In genomic region chr1:86868477-86868876, GRCh38 we compare ENCODE assay signal across 15 cellular contexts. TPM values are rescaled to one million over a fixed set of nuclear protein-coding genes. Genes with fewer than 3 reads are reported as not detected.
DNase-seq lines count a peak whose midpoint lies in the region; ATAC-seq and TF ChIP-seq lines count a peak whose summit lies in the region.
"Had no signal": no experiment of that assay in that cellular context is flagged by ENCODE, and none has a peak within 500 bp of the region (broad histone marks: within the 10 kb centered on the region; RNA-seq: fewer than 3 reads in every experiment).

No MANE protein-coding gene starts in this region.

- H3K36me3 Mint-ChIP-seq in activated T-cell treated with anti-CD3 and anti-CD28 coated beads, Interleukin-2, amount 50 U/mL, for 24 hours (ENCODE audit: low read depth): peaks cover 41% of the 10 kb centered on the region

- H3K4me1 ChIP-seq in gastrocnemius medialis: peaks cover 0 to 11% of the 10 kb centered on the region in 2 donors
- H3K4me1 ChIP-seq: parathyroid adenoma had no signal

- no peak for DNase-seq in activated T-cell treated with anti-CD3 and anti-CD28 coated beads, Interleukin-2, amount 50 U/mL, for 24 hours
- no peak for DNase-seq in activated T-cell treated with anti-CD3 and anti-CD28 coated beads for 4 hours
- peak; percentile 14 for DNase-seq in NCI-H226
- peak; percentile 42 for DNase-seq in choroid plexus epithelial cell (ENCODE audit: low read depth)
- no peak for DNase-seq in gastrocnemius medialis
- no peak for DNase-seq in NCI-H510A treated with DMSO at 0.1 percent for 48 hours (lab: John Stamatoyannopoulos, UW)
- DNase-seq in midbrain (lab: John Stamatoyannopoulos, UW): no peak
- no peak for DNase-seq in foreskin melanocyte
- DNase-seq: activated CD4-positive, alpha-beta T cell treated with anti-CD3 and anti-CD28 coated beads, Interleukin-2, amount 50 U/mL, for 1 hour; cortex of kidney; NCI-H1092 treated with DMSO at 0.1 percent for 48 hours; stimulated activated CD4-positive, alpha-beta T cell treated with anti-CD3 and anti-CD28 coated beads, Interleukin-15, amount 100 ng/mL, for 24 hours; T-helper 2 cell; tibial artery had no signal

- H3K4me3 ChIP-seq in choroid plexus epithelial cell (ENCODE audit: low read depth, low read length): no peak overlapping the region
- no peak overlapping the region for H3K4me3 ChIP-seq in gastrocnemius medialis
- H3K4me3 ChIP-seq: tibial artery had no signal

- no peaks in the 10 kb centered on the region for H3K27me3 Mint-ChIP-seq in activated T-cell treated with anti-CD3 and anti-CD28 coated beads, Interleukin-2, amount 50 U/mL, for 24 hours

- peak overlapping the region; percentile 17 for H3K27ac Mint-ChIP-seq in activated T-cell treated with anti-CD3 and anti-CD28 coated beads, Interleukin-2, amount 50 U/mL, for 24 hours

- TF ChIP-seq CTCF in choroid plexus epithelial cell (conservative IDR thresholded peaks at IDR 0.05; ENCODE audit: low read depth, low read length) (no peak), gastrocnemius medialis (IDR thresholded peaks at IDR 0.05 in 4 of 5, conservative IDR thresholded peaks at IDR 0.05 in 1 of 5) (no peak)

- in situ Hi-C loops in gastrocnemius medialis (cut with MboI; ENCODE audit: low sequenced_read_pairs in 4 of 4): no loop called here

- peaks cover 21% of the 10 kb centered on the region for H3K4me1 Mint-ChIP-seq in activated T-cell treated with anti-CD3 and anti-CD28 coated beads, Interleukin-2, amount 50 U/mL, for 24 hours (ENCODE audit: low read depth)

- intact Hi-C loops in gastrocnemius medialis (cut with DNase I; ENCODE audit: low total_unique reads): no loop called here

- peak; percentile 39 to 56 for ATAC-seq in gastrocnemius medialis

- H3K27ac ChIP-seq in gastrocnemius medialis: peak overlapping the region in 2 of 4 donors; percentile 18 to 24
- H3K27ac ChIP-seq: parathyroid adenoma, tibial artery had no signal

- TF ChIP-seq POLR2A in gastrocnemius medialis (IDR thresholded peaks at IDR 0.05): no peak

- no peaks in the 10 kb centered on the region for H3K9me3 ChIP-seq in gastrocnemius medialis
- H3K9me3 ChIP-seq: tibial artery had no signal

- no peaks in the 10 kb centered on the region for H3K9me3 Mint-ChIP-seq in activated T-cell treated with anti-CD3 and anti-CD28 coated beads, Interleukin-2, amount 50 U/mL, for 24 hours

- no peaks in the 10 kb centered on the region for H3K36me3 ChIP-seq in gastrocnemius medialis

- H3K27me3 ChIP-seq in gastrocnemius medialis: no peaks in the 10 kb centered on the region
- H3K27me3 ChIP-seq: tibial artery had no signal

- no peak overlapping the region for H3K4me3 Mint-ChIP-seq in activated T-cell treated with anti-CD3 and anti-CD28 coated beads, Interleukin-2, amount 50 U/mL, for 24 hours

RNA-seq across cellular contexts. Expression of gene SELENOF, which starts 45.4 kb away (rescaled TPM):
- total RNA-seq in gastrocnemius medialis: 10 to 100 TPM; 41.3 to 66.8 (median 47.2) TPM

RNA-seq across cellular contexts. Expression of gene HS2ST1, which starts 46.0 kb away (rescaled TPM):
- 1 to 10 TPM; 4.1 to 8.2 (median 6.8) TPM for total RNA-seq in gastrocnemius medialis

Comparison
In these comparisons a context has a peak if more than half of its experiments do, and no peak if none do; other contexts are left out.
1. DNase-seq: peak in NCI-H226 (single experiment) and choroid plexus epithelial cell (single experiment); none in activated T-cell treated with anti-CD3 and anti-CD28 coated beads, Interleukin-2, amount 50 U/mL, for 24 hours (single experiment), activated T-cell treated with anti-CD3 and anti-CD28 coated beads for 4 hours (single experiment), gastrocnemius medialis (0 of 2), NCI-H510A treated with DMSO at 0.1 percent for 48 hours (single experiment), midbrain (single experiment) and foreskin melanocyte (single experiment).